ENCODE assay signal across 9 cellular contexts in the genomic region with DNA sequence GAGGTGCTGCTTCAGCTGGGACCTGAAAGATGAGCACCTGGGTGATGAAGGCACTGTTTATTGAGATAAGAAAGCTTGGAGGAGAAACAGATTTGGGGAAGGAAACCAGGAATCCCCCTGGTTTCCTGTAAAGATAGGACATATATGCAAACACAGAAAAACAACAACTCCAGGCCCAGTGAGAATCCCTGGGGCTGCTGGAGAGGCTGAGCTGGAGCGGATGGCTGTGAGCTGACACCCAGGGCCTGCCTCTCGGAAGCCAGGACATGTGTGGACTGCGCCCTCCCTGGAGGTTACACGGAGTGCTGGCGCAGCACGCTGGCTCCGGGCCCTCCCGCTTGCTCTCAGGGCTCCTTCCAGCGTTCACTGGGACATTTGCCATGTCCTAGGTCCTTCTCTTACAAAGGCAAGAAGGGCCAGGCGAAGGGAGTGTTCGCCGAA. TPM values are rescaled to one million over a fixed set of nuclear protein-coding genes. Genes with fewer than 3 reads are reported as not detected.
DNase-seq lines count a peak whose midpoint lies in the region; ATAC-seq and TF ChIP-seq lines count a peak whose summit lies in the region.
"Had no signal": no experiment of that assay in that cellular context is flagged by ENCODE, and none has a peak within 500 bp of the region (broad histone marks: within the 10 kb centered on the region; RNA-seq: fewer than 3 reads in every experiment).

No MANE protein-coding gene starts in this region.

- POLR2A ChIA-PET in activated CD4-positive, alpha-beta memory T cell treated with anti-CD3 and anti-CD28 coated beads for 36 hours (lab: Charles Lee): no interaction called here
- POLR2A ChIA-PET in naive thymus-derived CD4-positive, alpha-beta T cell (lab: Charles Lee): no interaction called here

- H3K9me3 ChIP-seq in thyroid gland: no peaks in the 10 kb centered on the region
- H3K9me3 ChIP-seq in naive thymus-derived CD4-positive, alpha-beta T cell (ENCODE audit: control insufficient read depth in 2 of 3, low read length in 3 of 3): no peaks in the 10 kb centered on the region

- H3K27ac ChIP-seq in cingulate gyrus (ENCODE audit: low read depth, low read length): peak overlapping the region; percentile 80
- peak overlapping the region; percentile 85 to 95 (median 89) for H3K27ac ChIP-seq in thyroid gland
- no peak overlapping the region for H3K27ac ChIP-seq in naive thymus-derived CD4-positive, alpha-beta T cell (ENCODE audit: low read depth, low read length)

- no peak for ATAC-seq in naive thymus-derived CD4-positive, alpha-beta T cell

- intact Hi-C loops in lower leg skin (cut with DNase I; ENCODE audit: low total_unique reads) (no loop called here), thyroid gland (cut with DNase I) (no loop called here)
- intact Hi-C loops in activated CD4-positive, alpha-beta memory T cell treated with anti-CD3 and anti-CD28 coated beads for 36 hours (cut with micrococcal nuclease): no loop called here
- intact Hi-C loops in naive thymus-derived CD4-positive, alpha-beta T cell (cut with micrococcal nuclease): no loop called here

- CTCF ChIA-PET in activated CD4-positive, alpha-beta memory T cell treated with anti-CD3 and anti-CD28 coated beads for 36 hours (lab: Charles Lee): no interaction called here
- CTCF ChIA-PET in naive thymus-derived CD4-positive, alpha-beta T cell (lab: Charles Lee): no interaction called here

- TF ChIP-seq POLR2A in lower leg skin (IDR thresholded peaks at IDR 0.05) (no peak), thyroid gland (IDR thresholded peaks at IDR 0.05) (no peak)

- H3K36me3 Mint-ChIP-seq in activated CD4-positive, alpha-beta memory T cell treated with anti-CD3 and anti-CD28 coated beads for 36 hours: no peaks in the 10 kb centered on the region
- peaks cover 0 to 10% (median 4%) of the 10 kb centered on the region in 5 donors for H3K36me3 Mint-ChIP-seq in naive thymus-derived CD4-positive, alpha-beta T cell

- H3K9me3 Mint-ChIP-seq in activated CD4-positive, alpha-beta memory T cell treated with anti-CD3 and anti-CD28 coated beads for 36 hours: no peaks in the 10 kb centered on the region
- H3K9me3 Mint-ChIP-seq in naive thymus-derived CD4-positive, alpha-beta T cell: no peaks in the 10 kb centered on the region

- H3K4me1 Mint-ChIP-seq in activated CD4-positive, alpha-beta memory T cell treated with anti-CD3 and anti-CD28 coated beads for 36 hours (ENCODE audit: low read depth): no peaks in the 10 kb centered on the region
- H3K4me1 Mint-ChIP-seq in naive thymus-derived CD4-positive, alpha-beta T cell: peaks cover 0 to 3% (median 0%) of the 10 kb centered on the region in 7 donors

- TF ChIP-seq CTCF in lower leg skin (IDR thresholded peaks at IDR 0.05) (no peak), thyroid gland (IDR thresholded peaks at IDR 0.05) (peak in 3 of 6 experiments; percentile 7 to 39 (median 34))

- DNase-seq in NCI-H2196 (lab: John Stamatoyannopoulos, UW; ENCODE audit: unreplicated experiment): peak; percentile 32
- DNase-seq in lower leg skin (ENCODE audit: low spot score in 2 of 2): peak; percentile 87 to 96
- peak; percentile 93 to 94 for DNase-seq in thyroid gland
- DNase-seq in NCI-H226: no peak
- no peak for DNase-seq in activated CD4-positive, alpha-beta memory T cell treated with anti-CD3 and anti-CD28 coated beads for 36 hours
- no peak for DNase-seq in naive thymus-derived CD4-positive, alpha-beta T cell
- DNase-seq in T-helper 9 cell: no peak
- DNase-seq: foreskin melanocyte had no signal

- no peaks in the 10 kb centered on the region for H3K36me3 ChIP-seq in thyroid gland
- peaks cover 0 to 2% (median 0%) of the 10 kb centered on the region in 3 experiments for H3K36me3 ChIP-seq in naive thymus-derived CD4-positive, alpha-beta T cell (ENCODE audit: control insufficient read depth in 2 of 3, insufficient read depth in 3 of 3, low read length in 3 of 3)

- H3K4me3 ChIP-seq in lower leg skin (ENCODE audit: low read depth, poor library complexity, severe bottlenecking): no peak overlapping the region
- H3K4me3 ChIP-seq in thyroid gland (replicated peaks in 1 of 3): no peak overlapping the region
- no peak overlapping the region for H3K4me3 ChIP-seq in naive thymus-derived CD4-positive, alpha-beta T cell (ENCODE audit: low read length)

- H3K27me3 ChIP-seq in thyroid gland: no peaks in the 10 kb centered on the region
- no peaks in the 10 kb centered on the region for H3K27me3 ChIP-seq in naive thymus-derived CD4-positive, alpha-beta T cell (ENCODE audit: control insufficient read depth in 2 of 2, insufficient read depth in 2 of 2, low read length in 2 of 2)

- H3K27ac Mint-ChIP-seq in activated CD4-positive, alpha-beta memory T cell treated with anti-CD3 and anti-CD28 coated beads for 36 hours: no peak overlapping the region
- no peak overlapping the region for H3K27ac Mint-ChIP-seq in naive thymus-derived CD4-positive, alpha-beta T cell

- H3K4me3 Mint-ChIP-seq in activated CD4-positive, alpha-beta memory T cell treated with anti-CD3 and anti-CD28 coated beads for 36 hours: no peak overlapping the region
- H3K4me3 Mint-ChIP-seq in naive thymus-derived CD4-positive, alpha-beta T cell: no peak overlapping the region

- WGBS in lower leg skin, 2 donors: 22 to 27% methylated on average over 12 of the region's 12 CpGs
- WGBS in thyroid gland, 2 donors: 10 to 21% methylated on average over 11 to 12 of the region's 12 CpGs

- no peaks in the 10 kb centered on the region for H3K27me3 Mint-ChIP-seq in activated CD4-positive, alpha-beta memory T cell treated with anti-CD3 and anti-CD28 coated beads for 36 hours
- H3K27me3 Mint-ChIP-seq in naive thymus-derived CD4-positive, alpha-beta T cell: peaks cover 0 to 8% (median 0%) of the 10 kb centered on the region in 5 donors

- peaks cover 17 to 22% of the 10 kb centered on the region in 2 donors for H3K4me1 ChIP-seq in thyroid gland
- H3K4me1 ChIP-seq in naive thymus-derived CD4-positive, alpha-beta T cell (ENCODE audit: control insufficient read depth in 2 of 2, insufficient read depth in 2 of 2, low read length in 2 of 2): no peaks in the 10 kb centered on the region

RNA-seq across cellular contexts. Expression of a gene that starts 57.5 kb away (rescaled TPM):
- total RNA-seq in lower leg skin (10 to 100 TPM; 22.3 to 34.5 (median 25.9) TPM), thyroid gland (10 to 100 TPM; 40.4 to 61.5 (median 50.4) TPM)
- 100 to 1,000 TPM; 147 to 152 TPM for total RNA-seq in activated CD4-positive, alpha-beta memory T cell treated with anti-CD3 and anti-CD28 coated beads for 36 hours
- 100 to 1,000 TPM in 1 of 5 experiments, 10 to 100 TPM in 4; 29.6 to 148 (median 48.2) TPM for total RNA-seq in naive thymus-derived CD4-positive, alpha-beta T cell
- polyA plus RNA-seq in naive thymus-derived CD4-positive, alpha-beta T cell: 100 to 1,000 TPM in 1 of 2 donors, 10 to 100 TPM in 1; 95.7 to 119 TPM

Comparison
In these comparisons a context has a peak if more than half of its experiments do, and no peak if none do; other contexts are left out.
1. DNase-seq: peak in NCI-H2196 (single experiment), lower leg skin (2 of 2) and thyroid gland (2 of 2); none in NCI-H226 (single experiment), activated CD4-positive, alpha-beta memory T cell treated with anti-CD3 and anti-CD28 coated beads for 36 hours (single experiment), naive thymus-derived CD4-positive, alpha-beta T cell (0 of 9) and T-helper 9 cell (single experiment).